In genomic region chr12:2286051-2286450, GRCh38 we compare ENCODE assay signal across 17 cellular contexts.
DNase-seq lines count a peak whose midpoint lies in the region; ATAC-seq lines count a peak whose summit lies in the region.
"Had no signal": no experiment of that assay in that cellular context is flagged by ENCODE, and none has a peak within 500 bp of the region (broad histone marks: within the 10 kb centered on the region; RNA-seq: fewer than 3 reads in every experiment).

No MANE protein-coding gene starts in this region.

- no peaks in the 10 kb centered on the region for H4K20me1 ChIP-seq in BLaER1 treated with 17β-estradiol and CSF1 and Interleukin-3, amounts not matched to agents 10 nM and 100 nM
- no peaks in the 10 kb centered on the region for H4K20me1 ChIP-seq in Karpas-422 (ENCODE audit: insufficient read depth, low read depth, low read length)

- H3K9me3 ChIP-seq in BLaER1 treated with 17β-estradiol and CSF1 and Interleukin-3, amounts not matched to agents 10 nM and 100 nM (replicated peaks in 1 of 11), result peaks cover 0 to 16% (median 10%) of the 10 kb centered on the region in 11 experiments; a peak in 17 of 22 replicates
- no peaks in the 10 kb centered on the region for H3K9me3 ChIP-seq in SJSA1 (replicated peaks)
- H3K9me3 ChIP-seq in skeletal muscle tissue (ENCODE audit: control insufficient read depth in 3 of 3, low read length in 3 of 3), result no peaks in the 10 kb centered on the region
- no peaks in the 10 kb centered on the region for H3K9me3 ChIP-seq in SJCRH30 (replicated peaks)
- H3K9me3 ChIP-seq in Karpas-422 (ENCODE audit: low read length), result no peaks in the 10 kb centered on the region
- H3K9me3 ChIP-seq: adrenal gland had no signal

- H3K4me3 ChIP-seq in BLaER1 treated with 17β-estradiol and CSF1 and Interleukin-3, amounts not matched to agents 10 nM and 100 nM, result no peak overlapping the region
- H3K4me3 ChIP-seq in SJSA1 (no peak overlapping the region), skeletal muscle tissue (ENCODE audit: low read length in 3 of 3) (no peak overlapping the region), SJCRH30 (no peak overlapping the region), Karpas-422 (ENCODE audit: low read length) (no peak overlapping the region)
- H3K4me3 ChIP-seq: adrenal gland had no signal

- H3K36me3 ChIP-seq in BLaER1 treated with 17β-estradiol and CSF1 and Interleukin-3, amounts not matched to agents 10 nM and 100 nM, result no peaks in the 10 kb centered on the region
- H3K36me3 ChIP-seq in SJSA1, result no peaks in the 10 kb centered on the region
- H3K36me3 ChIP-seq in skeletal muscle tissue (ENCODE audit: control insufficient read depth in 3 of 3, insufficient read depth in 3 of 3, low read length in 3 of 3), result no peaks in the 10 kb centered on the region
- H3K36me3 ChIP-seq in SJCRH30, result no peaks in the 10 kb centered on the region
- H3K36me3 ChIP-seq in Karpas-422 (ENCODE audit: insufficient read depth, low read length), result no peaks in the 10 kb centered on the region
- H3K36me3 ChIP-seq: adrenal gland had no signal

- peak overlapping the region in 6 of 11 experiments; percentile 39 to 92 (median 68); a peak in 8 of 22 replicates for H3K27ac ChIP-seq in BLaER1 treated with 17β-estradiol and CSF1 and Interleukin-3, amounts not matched to agents 10 nM and 100 nM
- peak overlapping the region; percentile 52; the same call in 1 of the 2 replicates for H3K27ac ChIP-seq in SJSA1
- H3K27ac ChIP-seq in layer of hippocampus (ENCODE audit: low read depth, low read length), result peak overlapping the region; percentile 10
- peak overlapping the region; percentile 57 for H3K27ac ChIP-seq in skeletal muscle tissue (ENCODE audit: low read depth, low read length)
- H3K27ac ChIP-seq in SJCRH30, result no peak overlapping the region
- H3K27ac ChIP-seq in Karpas-422 (ENCODE audit: low read length), result no peak overlapping the region
- H3K27ac ChIP-seq: KMS-11 had no signal

- 0 out of 22 replicates have a peak overlapping the region, but pooled peaks of 1 of the 11 experiments have one; percentile 7 for H3K9ac ChIP-seq in BLaER1 treated with 17β-estradiol and CSF1 and Interleukin-3, amounts not matched to agents 10 nM and 100 nM
- H3K9ac ChIP-seq in skeletal muscle tissue (ENCODE audit: low read depth in 1 of 3, low read length in 3 of 3) (no peak overlapping the region), Karpas-422 (ENCODE audit: low read length) (no peak overlapping the region)
- H3K9ac ChIP-seq: KMS-11 had no signal

- ATAC-seq in HG03095 (IDR thresholded peaks at IDR 0.05; ENCODE audit: unreplicated experiment) (no peak), GM18520 (IDR thresholded peaks at IDR 0.05; ENCODE audit: unreplicated experiment) (no peak)
- ATAC-seq: stimulated activated effector memory CD8-positive, alpha-beta T cell treated with anti-CD3 and anti-CD28 coated beads, Interleukin-12 subunit alpha, Interleukin-12 subunit beta, amount 100 ng/mL, for 72 hours; T-helper 17 cell had no signal

- no peaks in the 10 kb centered on the region for H3K79me2 ChIP-seq in Karpas-422 (ENCODE audit: low read length)

- H3K27me3 ChIP-seq in BLaER1 treated with 17β-estradiol and CSF1 and Interleukin-3, amounts not matched to agents 10 nM and 100 nM, result no peaks in the 10 kb centered on the region
- H3K27me3 ChIP-seq in SJSA1 (replicated peaks) (no peaks in the 10 kb centered on the region), layer of hippocampus (ENCODE audit: control insufficient read depth, insufficient read depth, low read length) (no peaks in the 10 kb centered on the region), skeletal muscle tissue (ENCODE audit: control insufficient read depth in 3 of 3, insufficient read depth in 3 of 3, low read length in 3 of 3) (peaks cover 6 to 31% (median 14%) of the 10 kb centered on the region in 3 donors), SJCRH30 (peaks cover 35% of the 10 kb centered on the region), Karpas-422 (ENCODE audit: low read length) (no peaks in the 10 kb centered on the region)
- H3K27me3 ChIP-seq: adrenal gland had no signal

- no peak overlapping the region for H2AFZ ChIP-seq in Karpas-422 (ENCODE audit: low read length)

- DNase-seq in SJSA1 (ENCODE audit: low read depth in 1 of 2, low spot score in 2 of 2), result no peak
- no peak for DNase-seq in SJCRH30
- DNase-seq in Karpas-422, result no peak
- DNase-seq: activated CD8-positive, alpha-beta memory T cell treated with anti-CD3 and anti-CD28 coated beads for 24 hours; midbrain; NCI-H1092 treated with DMSO at 0.1 percent for 48 hours; NK-92 treated with Interleukin-12 subunit alpha and Interleukin-12 subunit beta, amount 100 ng/mL, for 24 hours; occipital lobe; T-helper 17 cell had no signal

- H3K4me1 ChIP-seq in BLaER1 treated with 17β-estradiol and CSF1 and Interleukin-3, amounts not matched to agents 10 nM and 100 nM, result peaks cover 74 to 93% (median 88%) of the 10 kb centered on the region in 10 experiments
- H3K4me1 ChIP-seq in SJSA1 (replicated peaks) (peaks cover 68% of the 10 kb centered on the region), skeletal muscle tissue (ENCODE audit: control insufficient read depth in 3 of 3, insufficient read depth in 3 of 3, low read length in 3 of 3) (peaks cover 39 to 54% (median 44%) of the 10 kb centered on the region in 3 donors), SJCRH30 (no peaks in the 10 kb centered on the region), Karpas-422 (ENCODE audit: low read length) (no peaks in the 10 kb centered on the region)

- peak overlapping the region; percentile 1 to 89 (median 78); a peak in 18 of 22 replicates for H3K4me2 ChIP-seq in BLaER1 treated with 17β-estradiol and CSF1 and Interleukin-3, amounts not matched to agents 10 nM and 100 nM
- no peak overlapping the region for H3K4me2 ChIP-seq in Karpas-422 (ENCODE audit: low read depth, low read length, poor library complexity, severe bottlenecking)
- H3K4me2 ChIP-seq: KMS-11 had no signal

- H3K9me2 ChIP-seq in Karpas-422 (replicated peaks; ENCODE audit: insufficient read depth, low read length), result no peaks in the 10 kb centered on the region

Comparison
In these comparisons a context has a peak if more than half of its experiments do, and no peak if none do; other contexts are left out.
1. H3K27ac ChIP-seq: peak in BLaER1 treated with 17β-estradiol and CSF1 and Interleukin-3, amounts not matched to agents 10 nM and 100 nM (6 of 11), SJSA1 (single experiment), layer of hippocampus (single experiment) and skeletal muscle tissue (single experiment); none in SJCRH30 (single experiment) and Karpas-422 (single experiment).